In the genomic region with DNA sequence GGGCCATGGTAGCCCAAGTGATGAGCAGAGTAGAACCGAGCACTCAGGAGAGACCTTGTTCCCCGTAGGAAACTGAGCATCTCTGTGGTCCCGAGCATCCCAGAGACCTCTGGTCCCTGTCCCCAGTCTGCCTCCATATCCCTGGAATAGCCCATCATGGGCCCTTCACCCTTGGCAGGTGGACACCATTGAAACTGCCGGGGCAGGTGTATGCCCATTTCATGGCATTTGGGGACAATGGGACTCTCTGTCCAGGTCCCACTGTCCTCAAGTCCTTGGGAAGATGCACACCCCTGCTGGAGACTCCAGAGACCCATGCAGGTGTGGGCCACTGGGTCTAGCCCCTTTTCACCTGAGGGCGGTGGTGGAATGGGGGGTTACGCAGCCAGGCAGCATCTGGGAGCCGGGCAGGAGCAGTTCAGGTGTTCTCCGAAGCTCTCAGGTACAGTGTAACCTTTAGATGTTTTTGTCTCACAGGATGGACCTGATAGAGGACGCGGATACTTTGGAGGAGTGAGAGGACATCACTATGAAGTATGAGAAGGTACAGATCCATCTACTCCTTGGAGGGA, we compare ENCODE assay signal across 15 cellular contexts.
DNase-seq lines count a peak whose midpoint lies in the region; ATAC-seq and TF ChIP-seq lines count a peak whose summit lies in the region.
"Had no signal": no experiment of that assay in that cellular context is flagged by ENCODE, and none has a peak within 500 bp of the region (broad histone marks: within the 10 kb centered on the region; RNA-seq: fewer than 3 reads in every experiment).

No MANE protein-coding gene starts in this region.

- no peak overlapping the region for H3K27ac ChIP-seq in upper lobe of right lung
- H3K27ac ChIP-seq: A549 had no signal

- peaks cover 3% of the 10 kb centered on the region for H3K36me3 Mint-ChIP-seq in activated naive CD8-positive, alpha-beta T cell treated with anti-CD3 and anti-CD28 coated beads, Interleukin-2, amount 50 U/mL, for 24 hours (ENCODE audit: low read depth)
- H3K36me3 Mint-ChIP-seq in activated naive CD8-positive, alpha-beta T cell treated with anti-CD3 and anti-CD28 coated beads for 36 hours: no peaks in the 10 kb centered on the region
- no peaks in the 10 kb centered on the region for H3K36me3 Mint-ChIP-seq in activated B cell treated with CpG ODN at 0.5 μM for 24 hours (ENCODE audit: low read depth)
- no peaks in the 10 kb centered on the region for H3K36me3 Mint-ChIP-seq in neural crest cell (ENCODE audit: low read depth)

- no peak overlapping the region for H3K4me3 Mint-ChIP-seq in activated naive CD8-positive, alpha-beta T cell treated with anti-CD3 and anti-CD28 coated beads, Interleukin-2, amount 50 U/mL, for 24 hours
- no peak overlapping the region for H3K4me3 Mint-ChIP-seq in activated naive CD8-positive, alpha-beta T cell treated with anti-CD3 and anti-CD28 coated beads for 36 hours
- no peak overlapping the region for H3K4me3 Mint-ChIP-seq in activated B cell treated with CpG ODN at 0.5 μM for 24 hours
- H3K4me3 Mint-ChIP-seq in neural crest cell: no peak overlapping the region
- H3K4me3 Mint-ChIP-seq: CD8-positive, alpha-beta memory T cell had no signal

- H3K36me3 ChIP-seq in upper lobe of right lung: no peaks in the 10 kb centered on the region
- H3K36me3 ChIP-seq: BLaER1, HAP-1 had no signal

- intact Hi-C loops in activated B cell treated with CpG ODN at 0.5 μM for 24 hours (cut with micrococcal nuclease) (no loop called here), upper lobe of right lung (cut with DNase I) (no loop called here)

- ATAC-seq in activated naive CD8-positive, alpha-beta T cell treated with anti-CD3 and anti-CD28 coated beads, Interleukin-2, amount 50 U/mL, for 24 hours: peak; percentile 17
- ATAC-seq in activated B cell treated with CpG ODN at 0.5 μM for 24 hours (ENCODE audit: low read depth): no peak
- no peak for ATAC-seq in upper lobe of right lung
- no peak for ATAC-seq in HG02884 (IDR thresholded peaks at IDR 0.05; ENCODE audit: unreplicated experiment)
- ATAC-seq: A549 had no signal

- H3K4me1 ChIP-seq in upper lobe of right lung: no peaks in the 10 kb centered on the region
- H3K4me1 ChIP-seq: Caco-2, HAP-1 had no signal

- POLR2A ChIA-PET in activated B cell treated with CpG ODN at 0.5 μM for 24 hours (lab: Charles Lee): no interaction called here

- H3K4me3 ChIP-seq in upper lobe of right lung: no peak overlapping the region
- H3K4me3 ChIP-seq: A549, BLaER1, HAP-1 had no signal

- H3K27ac Mint-ChIP-seq in activated naive CD8-positive, alpha-beta T cell treated with anti-CD3 and anti-CD28 coated beads, Interleukin-2, amount 50 U/mL, for 24 hours: no peak overlapping the region
- no peak overlapping the region for H3K27ac Mint-ChIP-seq in activated naive CD8-positive, alpha-beta T cell treated with anti-CD3 and anti-CD28 coated beads for 36 hours
- H3K27ac Mint-ChIP-seq in activated B cell treated with CpG ODN at 0.5 μM for 24 hours (no peak overlapping the region), neural crest cell (ENCODE audit: unreplicated experiment) (peak overlapping the region; percentile 19)
- H3K27ac Mint-ChIP-seq: CD8-positive, alpha-beta memory T cell had no signal

- H3K27me3 Mint-ChIP-seq in activated naive CD8-positive, alpha-beta T cell treated with anti-CD3 and anti-CD28 coated beads, Interleukin-2, amount 50 U/mL, for 24 hours: no peaks in the 10 kb centered on the region
- no peaks in the 10 kb centered on the region for H3K27me3 Mint-ChIP-seq in activated naive CD8-positive, alpha-beta T cell treated with anti-CD3 and anti-CD28 coated beads for 36 hours
- H3K27me3 Mint-ChIP-seq in activated B cell treated with CpG ODN at 0.5 μM for 24 hours (no peaks in the 10 kb centered on the region), neural crest cell (ENCODE audit: low read depth) (no peaks in the 10 kb centered on the region)
- H3K27me3 Mint-ChIP-seq: CD8-positive, alpha-beta memory T cell had no signal

- no peaks in the 10 kb centered on the region for H3K9me3 Mint-ChIP-seq in activated naive CD8-positive, alpha-beta T cell treated with anti-CD3 and anti-CD28 coated beads, Interleukin-2, amount 50 U/mL, for 24 hours
- no peaks in the 10 kb centered on the region for H3K9me3 Mint-ChIP-seq in activated naive CD8-positive, alpha-beta T cell treated with anti-CD3 and anti-CD28 coated beads for 36 hours
- H3K9me3 Mint-ChIP-seq in activated B cell treated with CpG ODN at 0.5 μM for 24 hours (no peaks in the 10 kb centered on the region), neural crest cell (no peaks in the 10 kb centered on the region)
- H3K9me3 Mint-ChIP-seq: CD8-positive, alpha-beta memory T cell had no signal

- CTCF ChIA-PET in activated B cell treated with CpG ODN at 0.5 μM for 24 hours (lab: Charles Lee): no interaction called here

- TF ChIP-seq CTCF in activated B cell treated with CpG ODN at 0.5 μM for 24 hours (IDR thresholded peaks at IDR 0.05) (no peak), neural crest cell (conservative IDR thresholded peaks at IDR 0.05) (no peak), upper lobe of right lung (IDR thresholded peaks at IDR 0.05) (no peak)

- no peaks in the 10 kb centered on the region for H3K9me3 ChIP-seq in upper lobe of right lung
- H3K9me3 ChIP-seq: A549, BLaER1, Caco-2, HAP-1 had no signal

- H3K27me3 ChIP-seq in upper lobe of right lung: no peaks in the 10 kb centered on the region
- H3K27me3 ChIP-seq: BLaER1 had no signal

- peaks cover 15% of the 10 kb centered on the region for H3K4me1 Mint-ChIP-seq in activated naive CD8-positive, alpha-beta T cell treated with anti-CD3 and anti-CD28 coated beads, Interleukin-2, amount 50 U/mL, for 24 hours
- H3K4me1 Mint-ChIP-seq in activated naive CD8-positive, alpha-beta T cell treated with anti-CD3 and anti-CD28 coated beads for 36 hours: peaks cover 5% of the 10 kb centered on the region
- H3K4me1 Mint-ChIP-seq in activated B cell treated with CpG ODN at 0.5 μM for 24 hours (peaks cover 46% of the 10 kb centered on the region), neural crest cell (peaks cover 7% of the 10 kb centered on the region)

- DNase-seq in activated naive CD8-positive, alpha-beta T cell treated with anti-CD3 and anti-CD28 coated beads, Interleukin-2, amount 50 U/mL, for 24 hours: no peak
- no peak for DNase-seq in activated naive CD8-positive, alpha-beta T cell treated with anti-CD3 and anti-CD28 coated beads for 36 hours
- DNase-seq in activated B cell treated with CpG ODN at 0.5 μM for 24 hours (peak; percentile 7), neural crest cell (ENCODE audit: low read depth, low spot score) (no peak), upper lobe of right lung (peak; percentile 26), HUDEP-2 (lab: John Stamatoyannopoulos, UW; ENCODE audit: unreplicated experiment in 76 of 76) (no peak)
- DNase-seq: Caco-2; CD8-positive, alpha-beta memory T cell; DND-41; GDM1; GOT3 had no signal

Comparison
In these comparisons a context has a peak if more than half of its experiments do, and no peak if none do; other contexts are left out.
1. DNase-seq: peak in activated B cell treated with CpG ODN at 0.5 μM for 24 hours (single experiment) and upper lobe of right lung (single experiment); none in activated naive CD8-positive, alpha-beta T cell treated with anti-CD3 and anti-CD28 coated beads, Interleukin-2, amount 50 U/mL, for 24 hours (single experiment), activated naive CD8-positive, alpha-beta T cell treated with anti-CD3 and anti-CD28 coated beads for 36 hours (single experiment), neural crest cell (single experiment) and HUDEP-2 (0 of 76).